In the genomic region with DNA sequence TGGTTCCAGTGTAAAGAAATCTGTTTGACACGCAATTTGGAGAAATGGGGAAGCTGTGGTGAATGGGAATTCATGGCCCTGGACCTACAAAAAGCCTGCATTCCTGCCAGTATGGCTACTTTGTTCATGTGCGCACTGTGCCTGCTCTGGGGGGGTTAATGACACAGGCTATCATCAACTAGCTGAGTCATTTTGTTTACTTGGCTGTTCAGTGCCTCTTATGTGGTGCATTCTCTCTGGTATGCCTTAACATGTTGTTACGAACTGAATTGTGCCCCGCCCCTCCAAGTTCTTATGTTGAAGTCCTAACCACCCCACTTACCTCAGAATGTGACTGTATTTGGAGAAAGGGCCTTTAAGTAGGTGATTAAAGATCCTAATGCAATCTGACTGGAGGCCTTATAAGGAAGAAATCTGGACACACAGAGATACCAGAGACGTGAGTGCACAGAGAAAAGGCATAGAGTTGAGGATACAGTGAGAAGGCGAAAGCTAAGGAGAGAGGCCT, we compare ENCODE assay signal across 11 cellular contexts. TPM values are rescaled to one million over a fixed set of nuclear protein-coding genes. Genes with fewer than 3 reads are reported as not detected.
DNase-seq lines count a peak whose midpoint lies in the region; ATAC-seq and TF ChIP-seq lines count a peak whose summit lies in the region.
"Had no signal": no experiment of that assay in that cellular context is flagged by ENCODE, and none has a peak within 500 bp of the region (broad histone marks: within the 10 kb centered on the region; RNA-seq: fewer than 3 reads in every experiment).

No MANE protein-coding gene starts in this region.

- POLR2A ChIA-PET in AG04450 (lab: Yijun Ruan, JAX): interaction anchor here (0.6 to 1.3 kb wide), 3 partner anchors 20 to 1150 kb away, joined by 3 to 4 read pairs (median 3); a partner anchor contains a TSS
- POLR2A ChIA-PET in IMR-90 (lab: Charles Lee; ENCODE audit: unreplicated experiment): no interaction called here

- CTCF ChIA-PET in AG04450 (lab: Charles Lee) (interaction anchor here (0.7 kb wide), 1 partner anchor 32 kb away, joined by 3 read pairs; no protein-coding TSS in a partner anchor), IMR-90 (lab: Yijun Ruan, JAX) (interaction anchor here (0.5 kb wide), 1 partner anchor 262 kb away, joined by 3 read pairs; no protein-coding TSS in a partner anchor)

- H3K27ac ChIP-seq in AG04450 (ENCODE audit: low read depth, low read length): peak overlapping the region; percentile 53
- H3K27ac ChIP-seq in IMR-90 (ENCODE audit: insufficient read depth, low read length): peak overlapping the region; percentile 48; the same call in 1 of the 2 replicates
- H3K27ac ChIP-seq in heart right ventricle: no peak overlapping the region

- H3K23ac ChIP-seq in IMR-90 (ENCODE audit: low read depth, low read length): peak overlapping the region; percentile 18; the same call in 1 of the 2 replicates

- H4K5ac ChIP-seq in IMR-90 (ENCODE audit: low read depth, low read length): peak overlapping the region; percentile 61

- H3K79me1 ChIP-seq in IMR-90 (ENCODE audit: low read depth in 1 of 2, low read length in 2 of 2): no peaks in the 10 kb centered on the region

- no peaks in the 10 kb centered on the region for H4K20me1 ChIP-seq in IMR-90 (ENCODE audit: insufficient read depth, low read length)

- no peak overlapping the region for H3K27ac Mint-ChIP-seq in activated T-helper 2 cell treated with anti-CD3 and anti-CD28 coated beads, Interferon-gamma antibody, Interleukin-2, Interleukin-4, amounts not matched to agents 10 μg/mL and 5 μg/mL and 100 μg/mL, durations not matched to agents 14 hours and 24 hours and 36 hours
- H3K27ac Mint-ChIP-seq: activated naive CD8-positive, alpha-beta T cell had no signal

- ATAC-seq in IMR-90 (ENCODE audit: low read depth): peak; percentile 91
- ATAC-seq in heart right ventricle: no peak

- H3K4me1 ChIP-seq in IMR-90 (ENCODE audit: control insufficient read depth, insufficient read depth, low read length) (peaks cover 4% of the 10 kb centered on the region), heart right ventricle (peaks cover 0 to 2% (median 0%) of the 10 kb centered on the region in 9 donors)

- H3K9me1 ChIP-seq in IMR-90 (ENCODE audit: insufficient read depth, low read length): peaks cover 3% of the 10 kb centered on the region; the same call in 1 of the 2 replicates

- no peak overlapping the region for H3K4me3 Mint-ChIP-seq in activated T-helper 2 cell treated with anti-CD3 and anti-CD28 coated beads, Interferon-gamma antibody, Interleukin-2, Interleukin-4, amounts not matched to agents 10 μg/mL and 5 μg/mL and 100 μg/mL, durations not matched to agents 14 hours and 24 hours and 36 hours (ENCODE audit: low read depth)
- H3K4me3 Mint-ChIP-seq: activated naive CD8-positive, alpha-beta T cell had no signal

- no peak overlapping the region for H3K56ac ChIP-seq in IMR-90 (ENCODE audit: extremely low read depth, insufficient read depth, low read length)

- H3K4me1 Mint-ChIP-seq in activated T-helper 2 cell treated with anti-CD3 and anti-CD28 coated beads, Interferon-gamma antibody, Interleukin-2, Interleukin-4, amounts not matched to agents 10 μg/mL and 5 μg/mL and 100 μg/mL, durations not matched to agents 14 hours and 24 hours and 36 hours (ENCODE audit: low read depth): no peaks in the 10 kb centered on the region

- peak overlapping the region; percentile 8; the same call in 1 of the 2 replicates for H3K4me2 ChIP-seq in IMR-90 (ENCODE audit: low read depth, low read length)

- H4K91ac ChIP-seq in IMR-90 (ENCODE audit: insufficient read depth, low read depth, low read length): peak overlapping the region; percentile 70

- dilution Hi-C loops in IMR-90 (cut with HindIII; ENCODE audit: low sequenced_read_pairs, unreplicated experiment): no loop called here

- H3K9me3 ChIP-seq in AG04450 (ENCODE audit: control insufficient read depth, insufficient read depth, low read length): no peaks in the 10 kb centered on the region
- no peaks in the 10 kb centered on the region for H3K9me3 ChIP-seq in IMR-90 (ENCODE audit: control insufficient read depth, insufficient read depth, low read length)
- no peaks in the 10 kb centered on the region for H3K9me3 ChIP-seq in heart right ventricle

- H2AK5ac ChIP-seq in IMR-90 (ENCODE audit: low read depth, low read length): 0 out of 2 replicates have a peak overlapping the region, but pooled peaks have one; percentile 7

- H3K4me3 ChIP-seq in AG04450 (ENCODE audit: low read depth, low read length): no peak overlapping the region
- H3K4me3 ChIP-seq in IMR-90 (ENCODE audit: insufficient read depth, low read depth, low read length): no peak overlapping the region
- no peak overlapping the region for H3K4me3 ChIP-seq in heart right ventricle

- H3K36me3 ChIP-seq in IMR-90 (ENCODE audit: control insufficient read depth, insufficient read depth, low read length) (no peaks in the 10 kb centered on the region), heart right ventricle (no peaks in the 10 kb centered on the region)

- no peaks in the 10 kb centered on the region for H3K27me3 ChIP-seq in AG04450 (ENCODE audit: control insufficient read depth, insufficient read depth, low read length)
- H3K27me3 ChIP-seq in IMR-90 (ENCODE audit: control insufficient read depth, insufficient read depth, low read length): no peaks in the 10 kb centered on the region
- H3K27me3 ChIP-seq in heart right ventricle: no peaks in the 10 kb centered on the region

- peak overlapping the region; percentile 49 to 54 for H4K8ac ChIP-seq in IMR-90 (ENCODE audit: low read depth in 2 of 2, low read length in 2 of 2)

- no peaks in the 10 kb centered on the region for H3K36me3 Mint-ChIP-seq in activated T-helper 2 cell treated with anti-CD3 and anti-CD28 coated beads, Interferon-gamma antibody, Interleukin-2, Interleukin-4, amounts not matched to agents 10 μg/mL and 5 μg/mL and 100 μg/mL, durations not matched to agents 14 hours and 24 hours and 36 hours (ENCODE audit: low read depth)
- H3K36me3 Mint-ChIP-seq: activated naive CD8-positive, alpha-beta T cell had no signal

- intact Hi-C loops in IMR-90 (cut with micrococcal nuclease): no loop called here
- intact Hi-C loops in activated T-helper 2 cell treated with anti-CD3 and anti-CD28 coated beads, Interferon-gamma antibody, Interleukin-2, Interleukin-4, amounts not matched to agents 10 μg/mL and 5 μg/mL and 100 μg/mL, durations not matched to agents 14 hours and 24 hours and 36 hours (cut with micrococcal nuclease): no loop called here
- intact Hi-C loops in heart right ventricle (cut with DNase I): no loop called here

- BruUV-seq in IMR-90 (replicated peaks; lab: Mats Ljungman, UMichigan): no TSS peak

- WGBS in IMR-90 (ENCODE audit: extremely low coverage in 2 of 2, insufficient read length in 1 of 2), 2 experiments: no CpG with 5 or more reads among the region's 6 CpGs
- 80 to 84% methylated on average over 6 of the region's 6 CpGs for WGBS in heart right ventricle, 2 donors

- H3K4ac ChIP-seq in IMR-90 (ENCODE audit: low read depth, low read length): peak overlapping the region; percentile 82; the same call in 1 of the 2 replicates

- in situ Hi-C loops in IMR-90 (cut with MboI; ENCODE audit: low sequenced_read_pairs): no loop called here

- peak overlapping the region; percentile 78 for H3K14ac ChIP-seq in IMR-90 (replicated peaks; ENCODE audit: low read depth, low read length)

- H2AFZ ChIP-seq in IMR-90 (replicated peaks; ENCODE audit: low read length, poor library complexity): peak overlapping the region; percentile 74

- H3K27me3 Mint-ChIP-seq in activated T-helper 2 cell treated with anti-CD3 and anti-CD28 coated beads, Interferon-gamma antibody, Interleukin-2, Interleukin-4, amounts not matched to agents 10 μg/mL and 5 μg/mL and 100 μg/mL, durations not matched to agents 14 hours and 24 hours and 36 hours (ENCODE audit: low read depth): peaks cover 4% of the 10 kb centered on the region
- H3K27me3 Mint-ChIP-seq: activated naive CD8-positive, alpha-beta T cell had no signal

- peak overlapping the region; percentile 57; the same call in 1 of the 2 replicates for H3K18ac ChIP-seq in IMR-90 (ENCODE audit: low read depth, low read length)

- TF ChIP-seq CTCF in AG04450 (IDR thresholded peaks at IDR 0.05; ENCODE audit: low read depth, low read length) (no peak), IMR-90 (conservative IDR thresholded peaks at IDR 0.05; ENCODE audit: low read depth, low read length) (no peak), heart right ventricle (IDR thresholded peaks at IDR 0.05) (no peak)

- H2BK15ac ChIP-seq in IMR-90 (ENCODE audit: low read depth, low read length): peak overlapping the region; percentile 75

- peak overlapping the region; percentile 67 for H2BK120ac ChIP-seq in IMR-90 (ENCODE audit: low read depth, low read length)

- no peak overlapping the region for H3K9ac ChIP-seq in IMR-90 (ENCODE audit: low read depth, low read length)

- peak overlapping the region; percentile 72 for H2BK5ac ChIP-seq in IMR-90 (ENCODE audit: low read depth, low read length, poor library complexity, severe bottlenecking)

- H3K9me3 Mint-ChIP-seq in activated T-helper 2 cell treated with anti-CD3 and anti-CD28 coated beads, Interferon-gamma antibody, Interleukin-2, Interleukin-4, amounts not matched to agents 10 μg/mL and 5 μg/mL and 100 μg/mL, durations not matched to agents 14 hours and 24 hours and 36 hours: no peaks in the 10 kb centered on the region

- no peak for TF ChIP-seq POLR2A in IMR-90 (IDR thresholded peaks at IDR 0.05; ENCODE audit: low read depth, low read length)

- no peak overlapping the region for H2AK9ac ChIP-seq in IMR-90 (replicated peaks; ENCODE audit: low read depth, low read length, poor library complexity)

- peak; percentile 62 for DNase-seq in AG04450 (ENCODE audit: low read depth, low spot score)
- peak; percentile 80 for DNase-seq in IMR-90
- peak; percentile 62 for DNase-seq in RPMI7951 (ENCODE audit: low read depth)
- DNase-seq in iris pigment epithelial cell (ENCODE audit: low read depth): peak; percentile 89
- no peak for DNase-seq in activated T-helper 2 cell treated with anti-CD3 and anti-CD28 coated beads, Interferon-gamma antibody, Interleukin-2, Interleukin-4, amounts not matched to agents 10 μg/mL and 5 μg/mL and 100 μg/mL, durations not matched to agents 14 hours and 24 hours and 36 hours (ENCODE audit: low spot score)
- DNase-seq in heart right ventricle: no peak
- no peak for DNase-seq in GM19240 (ENCODE audit: insufficient read length, low spot score)
- DNase-seq in medulla oblongata (ENCODE audit: extremely low spot score): no peak
- DNase-seq: Karpas-422, occipital lobe had no signal

- peak overlapping the region; percentile 94; the same call in 1 of the 2 replicates for H2BK20ac ChIP-seq in IMR-90 (ENCODE audit: low read depth, low read length)

- no peak for TF ChIP-seq RAD21 in IMR-90 (IDR thresholded peaks at IDR 0.05; ENCODE audit: low read length)

RNA-seq across cellular contexts. Expression of a gene that starts 20.4 kb away (rescaled TPM):
- polyA plus RNA-seq in AG04450 (2011; rRNA removed): 56.7 and 57.3 TPM in 2 replicates
- polyA minus RNA-seq in AG04450 (2011; rRNA and poly(A)+ RNA removed): 55.3 and 57.3 TPM in 2 replicates
- 28.3 and 30.6 TPM in 2 replicates for total RNA-seq in IMR-90 (2012; rRNA removed)
- polyA plus RNA-seq in IMR-90 (2012; rRNA removed): 35.4 and 37.0 TPM in 2 replicates
- polyA plus RNA-seq in IMR-90 (2012; cell fraction: cytosol; rRNA removed): 16.1 and 17.7 TPM in 2 replicates
- 12.0 and 26.9 TPM in 2 replicates for polyA plus RNA-seq in IMR-90 (2012; cell fraction: nucleus; rRNA removed; ENCODE audit: low replicate concordance)
- total RNA-seq in RPMI7951 (2014; rRNA removed; shearing (Covaris generic)): 23.0 and 24.0 TPM in 2 replicates
- total RNA-seq in activated T-helper 2 cell treated with anti-CD3 and anti-CD28 coated beads, Interferon-gamma antibody, Interleukin-2, Interleukin-4, amounts not matched to agents 10 μg/mL and 5 μg/mL and 100 μg/mL, durations not matched to agents 14 hours and 24 hours and 36 hours: 33.6 and 33.7 TPM in 2 replicates
- 10 to 100 TPM; 39.5 to 54.2 (median 43.3) TPM for total RNA-seq in heart right ventricle
- polyA plus RNA-seq in heart right ventricle: 10 to 100 TPM; 18.4 to 41.1 TPM

RNA-seq across cellular contexts. Expression of a gene that starts 31.9 kb away (rescaled TPM):
- polyA plus RNA-seq in AG04450 (2011; rRNA removed): 27.8 and 29.4 TPM in 2 replicates
- polyA minus RNA-seq in AG04450 (2011; rRNA and poly(A)+ RNA removed): 30.6 and 38.4 TPM in 2 replicates
- total RNA-seq in IMR-90 (2012; rRNA removed): 6.9 and 7.2 TPM in 2 replicates
- 12.6 and 17.1 TPM in 2 replicates for polyA plus RNA-seq in IMR-90 (2012; rRNA removed)
- polyA plus RNA-seq in IMR-90 (2012; cell fraction: cytosol; rRNA removed): 6.1 and 6.5 TPM in 2 replicates
- polyA plus RNA-seq in IMR-90 (2012; cell fraction: nucleus; rRNA removed; ENCODE audit: low replicate concordance): 5.0 and 11.8 TPM in 2 replicates
- total RNA-seq in RPMI7951 (2014; rRNA removed; shearing (Covaris generic)): 20.0 and 21.5 TPM in 2 replicates
- 42.8 and 43.5 TPM in 2 replicates for total RNA-seq in activated T-helper 2 cell treated with anti-CD3 and anti-CD28 coated beads, Interferon-gamma antibody, Interleukin-2, Interleukin-4, amounts not matched to agents 10 μg/mL and 5 μg/mL and 100 μg/mL, durations not matched to agents 14 hours and 24 hours and 36 hours
- 10 to 100 TPM; 13.8 to 24.2 (median 16.7) TPM for total RNA-seq in heart right ventricle
- 1 to 10 TPM; 6.4 to 9.8 TPM for polyA plus RNA-seq in heart right ventricle

Comparison
In these comparisons a context has a peak if more than half of its experiments do, and no peak if none do; other contexts are left out.
1. DNase-seq: peak in AG04450 (single experiment), IMR-90 (single experiment), RPMI7951 (single experiment) and iris pigment epithelial cell (single experiment); none in activated T-helper 2 cell treated with anti-CD3 and anti-CD28 coated beads, Interferon-gamma antibody, Interleukin-2, Interleukin-4, amounts not matched to agents 10 μg/mL and 5 μg/mL and 100 μg/mL, durations not matched to agents 14 hours and 24 hours and 36 hours (single experiment), heart right ventricle (0 of 2), GM19240 (single experiment) and medulla oblongata (single experiment).
2. H3K27ac ChIP-seq: peak in AG04450 (single experiment) and IMR-90 (single experiment); none in heart right ventricle (0 of 10).